ENCODE assay signal across 8 cellular contexts in genomic region chr1:206634365-206635079, GRCh38. TPM values are rescaled to one million over a fixed set of nuclear protein-coding genes. Genes with fewer than 3 reads are reported as not detected.
A peak's percentile ranks its signal among the peaks of the same experiment; 100 is the strongest.
DNase-seq lines count a peak whose midpoint lies in the region; ATAC-seq and TF ChIP-seq lines count a peak whose summit lies in the region.

No MANE protein-coding gene starts in this region.

- H3K27ac ChIP-seq in suprapubic skin: peak overlapping the region; percentile 68

- H3K27me3 ChIP-seq in suprapubic skin: no peaks in the 10 kb centered on the region

- peak overlapping the region; percentile 82 for H3K4me3 ChIP-seq in suprapubic skin

- DNase-seq in EL: peak; percentile 92
- DNase-seq in NAMALWA (ENCODE audit: low spot score): peak; percentile 91
- peak; percentile 87 for DNase-seq in SKM-1 (lab: John Stamatoyannopoulos, UW; ENCODE audit: unreplicated experiment)
- peak; percentile 69 for DNase-seq in activated naive CD8-positive, alpha-beta T cell treated with anti-CD3 and anti-CD28 coated beads for 36 hours
- peak; percentile 89 for DNase-seq in glutamatergic neuron
- DNase-seq in omental fat pad (ENCODE audit: low spot score): peak; percentile 97
- peak; percentile 98 to 99 for DNase-seq in suprapubic skin (ENCODE audit: low spot score in 2 of 2)

- H3K36me3 ChIP-seq in suprapubic skin: no peaks in the 10 kb centered on the region

- no peak for TF ChIP-seq POLR2A in suprapubic skin (IDR thresholded peaks at IDR 0.05)

- H3K36me3 Mint-ChIP-seq in activated naive CD8-positive, alpha-beta T cell treated with anti-CD3 and anti-CD28 coated beads for 36 hours: no peaks in the 10 kb centered on the region
- H3K36me3 Mint-ChIP-seq in glutamatergic neuron (ENCODE audit: unreplicated experiment): no peaks in the 10 kb centered on the region

- 11% methylated on average over 26 of the region's 26 CpGs for WGBS in suprapubic skin

- peak overlapping the region; percentile 81 for H3K4me3 Mint-ChIP-seq in activated naive CD8-positive, alpha-beta T cell treated with anti-CD3 and anti-CD28 coated beads for 36 hours
- peak overlapping the region; percentile 86 for H3K4me3 Mint-ChIP-seq in glutamatergic neuron (ENCODE audit: unreplicated experiment)

- TF ChIP-seq EP300 in suprapubic skin (IDR thresholded peaks at IDR 0.05): no peak

- peak overlapping the region; percentile 88 for H3K27ac Mint-ChIP-seq in activated naive CD8-positive, alpha-beta T cell treated with anti-CD3 and anti-CD28 coated beads for 36 hours
- peak overlapping the region; percentile 45 for H3K27ac Mint-ChIP-seq in glutamatergic neuron (ENCODE audit: unreplicated experiment)

- TF ChIP-seq CTCF in glutamatergic neuron (IDR thresholded peaks at IDR 0.05; ENCODE audit: partially characterized antibody, unreplicated experiment): peak; percentile 77
- peak in 1 of 3 donors; percentile 73 for TF ChIP-seq CTCF in omental fat pad (IDR thresholded peaks at IDR 0.05)
- TF ChIP-seq CTCF in suprapubic skin (IDR thresholded peaks at IDR 0.05): peak; percentile 65 to 74

- ATAC-seq in omental fat pad (ENCODE audit: low FRiP score): peak; percentile 74
- no peak for ATAC-seq in GM21367 (IDR thresholded peaks at IDR 0.05; ENCODE audit: unreplicated experiment)

- no peaks in the 10 kb centered on the region for H3K9me3 Mint-ChIP-seq in activated naive CD8-positive, alpha-beta T cell treated with anti-CD3 and anti-CD28 coated beads for 36 hours
- peaks cover 4% of the 10 kb centered on the region for H3K9me3 Mint-ChIP-seq in glutamatergic neuron (ENCODE audit: unreplicated experiment)

- H3K9me3 ChIP-seq in suprapubic skin: no peaks in the 10 kb centered on the region

- peaks cover 30% of the 10 kb centered on the region for H3K4me1 ChIP-seq in suprapubic skin

- peaks cover 50% of the 10 kb centered on the region for H3K27me3 Mint-ChIP-seq in activated naive CD8-positive, alpha-beta T cell treated with anti-CD3 and anti-CD28 coated beads for 36 hours
- H3K27me3 Mint-ChIP-seq in glutamatergic neuron (ENCODE audit: unreplicated experiment): peaks cover 8% of the 10 kb centered on the region

- peaks cover 30% of the 10 kb centered on the region for H3K4me1 Mint-ChIP-seq in activated naive CD8-positive, alpha-beta T cell treated with anti-CD3 and anti-CD28 coated beads for 36 hours
- H3K4me1 Mint-ChIP-seq in glutamatergic neuron (ENCODE audit: low read depth, unreplicated experiment): peaks cover 8% of the 10 kb centered on the region

RNA-seq across cellular contexts. Expression of gene DYRK3, which starts 0.8 kb away (rescaled TPM):
- 1 to 10 TPM; 5.2 to 5.3 TPM for total RNA-seq in activated naive CD8-positive, alpha-beta T cell treated with anti-CD3 and anti-CD28 coated beads for 36 hours
- total RNA-seq in glutamatergic neuron (ENCODE audit: unreplicated experiment) (1.3 TPM), omental fat pad (10 to 100 TPM; 14.3 to 73.3 (median 39.4) TPM), suprapubic skin (1 to 10 TPM; 2.2 to 4.7 (median 4.1) TPM)

RNA-seq across cellular contexts. Expression of gene EIF2D, which starts 22.3 kb away (rescaled TPM):
- 100 to 1,000 TPM; 112 to 113 TPM for total RNA-seq in activated naive CD8-positive, alpha-beta T cell treated with anti-CD3 and anti-CD28 coated beads for 36 hours
- total RNA-seq in glutamatergic neuron (ENCODE audit: unreplicated experiment) (19.5 TPM), omental fat pad (10 to 100 TPM; 38.4 to 55.8 (median 50.4) TPM), suprapubic skin (10 to 100 TPM; 55.0 to 69.1 (median 61.1) TPM)

RNA-seq across cellular contexts. Expression of gene MAPKAPK2, which starts 50.2 kb away (rescaled TPM):
- 10 to 100 TPM; 53.5 to 57.8 TPM for total RNA-seq in activated naive CD8-positive, alpha-beta T cell treated with anti-CD3 and anti-CD28 coated beads for 36 hours
- total RNA-seq in glutamatergic neuron (ENCODE audit: unreplicated experiment) (93.8 TPM), omental fat pad (100 to 1,000 TPM in 1 of 4 donors, 10 to 100 TPM in 3; 52.0 to 151 (median 79.9) TPM), suprapubic skin (10 to 100 TPM; 38.0 to 72.3 (median 62.4) TPM)
